Comparison of ENCODE assay signal across 20 cellular contexts in genomic region chr13:35784286-35784951, GRCh38.
DNase-seq lines count a peak whose midpoint lies in the region; ATAC-seq and TF ChIP-seq lines count a peak whose summit lies in the region.
"Had no signal": no experiment of that assay in that cellular context is flagged by ENCODE, and none has a peak within 500 bp of the region (broad histone marks: within the 10 kb centered on the region; RNA-seq: fewer than 3 reads in every experiment).

No MANE protein-coding gene starts in this region.

- H3K4me3 ChIP-seq in mammary epithelial cell (replicated peaks in 1 of 3; ENCODE audit: insufficient read depth in 1 of 3, low read depth in 2 of 3, low read length in 3 of 3) (no peak overlapping the region), epithelial cell of proximal tubule (ENCODE audit: low read depth, low read length) (no peak overlapping the region)

- CTCF ChIA-PET in MCF 10A (lab: Yijun Ruan, JAX) (no interaction called here), mammary epithelial cell (lab: Charles Lee; ENCODE audit: low non-redundant PET) (no interaction called here)

- WGBS in mammary epithelial cell (ENCODE audit: low coverage, missing lambda C conversion rate) = 64% methylated on average over 6 of the region's 10 CpGs

- POLR2A ChIA-PET in MCF 10A (lab: Yijun Ruan, JAX) = no interaction called here

- no peak overlapping the region for H3K27ac ChIP-seq in mammary epithelial cell (ENCODE audit: insufficient read depth, low read depth, low read length)
- H3K27ac ChIP-seq: HL-60 had no signal

- no peaks in the 10 kb centered on the region for H3K4me1 Mint-ChIP-seq in MCF 10A (ENCODE audit: insufficient read depth, unreplicated experiment)
- peaks cover 38% of the 10 kb centered on the region for H3K4me1 Mint-ChIP-seq in nephron
- peaks cover 21% of the 10 kb centered on the region for H3K4me1 Mint-ChIP-seq in mesothelial cell of epicardium
- peaks cover 12% of the 10 kb centered on the region for H3K4me1 Mint-ChIP-seq in endothelial cell (ENCODE audit: unreplicated experiment)
- H3K4me1 Mint-ChIP-seq: B cell; CD4-positive, CD25-positive, alpha-beta regulatory T cell had no signal

- TF ChIP-seq CTCF in MCF 10A (IDR thresholded peaks at IDR 0.05; ENCODE audit: unreplicated experiment) (no peak), mammary epithelial cell (conservative IDR thresholded peaks at IDR 0.05 in 1 of 2, IDR thresholded peaks at IDR 0.05 in 1 of 2; ENCODE audit: extremely low read depth in 1 of 2, insufficient read depth in 1 of 2, low read depth in 1 of 2, low read length in 2 of 2) (no peak), epithelial cell of proximal tubule (conservative IDR thresholded peaks at IDR 0.05; ENCODE audit: low read depth, low read length) (no peak), nephron (IDR thresholded peaks at IDR 0.05; ENCODE audit: unreplicated experiment in 3 of 3) (no peak), mesothelial cell of epicardium (IDR thresholded peaks at IDR 0.05; ENCODE audit: unreplicated experiment) (no peak), endothelial cell (IDR thresholded peaks at IDR 0.05; ENCODE audit: unreplicated experiment) (no peak)

- no peaks in the 10 kb centered on the region for H3K9me3 Mint-ChIP-seq in MCF 10A (ENCODE audit: unreplicated experiment)
- H3K9me3 Mint-ChIP-seq in nephron = no peaks in the 10 kb centered on the region
- no peaks in the 10 kb centered on the region for H3K9me3 Mint-ChIP-seq in mesothelial cell of epicardium
- no peaks in the 10 kb centered on the region for H3K9me3 Mint-ChIP-seq in endothelial cell (ENCODE audit: unreplicated experiment)
- H3K9me3 Mint-ChIP-seq: HFFc6 had no signal

- ATAC-seq in Right ventricle myocardium superior (ENCODE audit: poor library complexity) = no peak

- BruUV-seq in MCF 10A (replicated peaks; lab: Mats Ljungman, UMichigan) (no TSS peak), mammary epithelial cell (replicated peaks; lab: Mats Ljungman, UMichigan) (no TSS peak)

- H3K4me3 Mint-ChIP-seq in MCF 10A (ENCODE audit: unreplicated experiment) = no peak overlapping the region
- no peak overlapping the region for H3K4me3 Mint-ChIP-seq in nephron
- H3K4me3 Mint-ChIP-seq in mesothelial cell of epicardium = no peak overlapping the region
- H3K4me3 Mint-ChIP-seq in endothelial cell (ENCODE audit: unreplicated experiment) = no peak overlapping the region
- H3K4me3 Mint-ChIP-seq: B cell; CD4-positive, CD25-positive, alpha-beta regulatory T cell; HFFc6 had no signal

- H3K27me3 ChIP-seq in mammary epithelial cell (ENCODE audit: insufficient read depth, low read length) = no peaks in the 10 kb centered on the region

- no peak overlapping the region for H3K9ac ChIP-seq in mammary epithelial cell (ENCODE audit: insufficient read depth, low read length)

- dilution Hi-C loops in mammary epithelial cell (cut with HindIII; ENCODE audit: low sequenced_read_pairs) = no loop called here

- H3K36me3 Mint-ChIP-seq in MCF 10A (ENCODE audit: insufficient read depth, unreplicated experiment) (no peaks in the 10 kb centered on the region), nephron (ENCODE audit: low read depth) (no peaks in the 10 kb centered on the region), mesothelial cell of epicardium (peaks cover 2% of the 10 kb centered on the region), endothelial cell (ENCODE audit: low read depth, unreplicated experiment) (no peaks in the 10 kb centered on the region)
- H3K36me3 Mint-ChIP-seq: CD4-positive, CD25-positive, alpha-beta regulatory T cell had no signal

- no peaks in the 10 kb centered on the region for H4K20me1 ChIP-seq in mammary epithelial cell (ENCODE audit: insufficient read depth, low read length)

- H3K27me3 Mint-ChIP-seq in MCF 10A (ENCODE audit: insufficient read depth, unreplicated experiment) (peaks cover 6% of the 10 kb centered on the region), nephron (ENCODE audit: low read depth) (no peaks in the 10 kb centered on the region), mesothelial cell of epicardium (ENCODE audit: low read depth) (no peaks in the 10 kb centered on the region), endothelial cell (ENCODE audit: unreplicated experiment) (peaks cover 3% of the 10 kb centered on the region)
- H3K27me3 Mint-ChIP-seq: B cell; CD4-positive, CD25-positive, alpha-beta regulatory T cell had no signal

- no peaks in the 10 kb centered on the region for H3K4me1 ChIP-seq in mammary epithelial cell (ENCODE audit: insufficient read depth, low read length)

- H3K36me3 ChIP-seq in mammary epithelial cell (ENCODE audit: insufficient read depth, low read length) = no peaks in the 10 kb centered on the region

- no peaks in the 10 kb centered on the region for H3K9me3 ChIP-seq in mammary epithelial cell (replicated peaks; ENCODE audit: insufficient read depth, low read length)

- no peak overlapping the region for H3K4me2 ChIP-seq in mammary epithelial cell (ENCODE audit: insufficient read depth, low read depth, low read length)

- intact Hi-C loops in MCF 10A (cut with micrococcal nuclease) (no loop called here), mammary epithelial cell (cut with micrococcal nuclease) (no loop called here), Right ventricle myocardium superior (cut with DNase I) (loop anchor here (10.0 kb wide), 1 partner anchor 140 kb away; no protein-coding TSS in a partner anchor)

- in situ Hi-C loops in mammary epithelial cell (cut with MboI; ENCODE audit: low sequenced_read_pairs in 2 of 2) = no loop called here

- DNase-seq in MCF 10A (ENCODE audit: unreplicated experiment) = peak; percentile 26
- DNase-seq in mammary epithelial cell = no peak
- peak; percentile 69 for DNase-seq in epithelial cell of proximal tubule (ENCODE audit: low read depth)
- no peak for DNase-seq in mesothelial cell of epicardium (ENCODE audit: low spot score in 2 of 2, unreplicated experiment in 2 of 2)
- DNase-seq in Right ventricle myocardium superior = no peak
- DNase-seq in endothelial cell (ENCODE audit: low spot score) = no peak
- DNase-seq: CD4-positive, CD25-positive, alpha-beta regulatory T cell; COR-L47; GF-D8; H7; HFFc6; NCI-H1105 treated with DMSO at 0.1 percent for 48 hours; NCI-H187 treated with DMSO at 0.1 percent for 48 hours; NCI-H2227 treated with DMSO at 0.1 percent for 48 hours; NCI-H510A treated with DMSO at 0.1 percent for 48 hours; NCI-H774; RPMI8226 had no signal

- H2AFZ ChIP-seq in mammary epithelial cell (ENCODE audit: low read depth, low read length) = no peak overlapping the region

- no peak overlapping the region for H3K27ac Mint-ChIP-seq in MCF 10A (ENCODE audit: low read depth, unreplicated experiment)
- peak overlapping the region in 2 of 3 experiments; percentile 25 to 47 for H3K27ac Mint-ChIP-seq in nephron
- no peak overlapping the region for H3K27ac Mint-ChIP-seq in mesothelial cell of epicardium
- H3K27ac Mint-ChIP-seq in endothelial cell (ENCODE audit: unreplicated experiment) = no peak overlapping the region
- H3K27ac Mint-ChIP-seq: B cell; CD4-positive, CD25-positive, alpha-beta regulatory T cell; HFFc6 had no signal

- H3K79me2 ChIP-seq in mammary epithelial cell (ENCODE audit: insufficient read depth, low read length) = no peaks in the 10 kb centered on the region

Comparison
In these comparisons a context has a peak if more than half of its experiments do, and no peak if none do; other contexts are left out.
1. DNase-seq: peak in MCF 10A (single experiment) and epithelial cell of proximal tubule (single experiment); none in mammary epithelial cell (single experiment), mesothelial cell of epicardium (0 of 2), Right ventricle myocardium superior (single experiment) and endothelial cell (single experiment).
2. H3K27ac Mint-ChIP-seq: peak in nephron (2 of 3); none in MCF 10A (single experiment), mesothelial cell of epicardium (single experiment) and endothelial cell (single experiment).